In genomic region chr2:62195421-62196277, GRCh38 we compare ENCODE assay signal across 8 cellular contexts.
A peak's percentile ranks its signal among the peaks of the same experiment; 100 is the strongest.
DNase-seq lines count a peak whose midpoint lies in the region; ATAC-seq and TF ChIP-seq lines count a peak whose summit lies in the region.

TSS of gene B3GNT2 (plus strand) at chr2:62196115. CDS start at chr2:62222221, 26,106 bp downstream.

- peak within 1 kb of the TSS; percentile 94 for H3K27ac Mint-ChIP-seq in activated T-cell treated with anti-CD3 and anti-CD28 coated beads, Interleukin-2, amount 50 U/mL, for 24 hours

- H3K27me3 Mint-ChIP-seq in activated T-cell treated with anti-CD3 and anti-CD28 coated beads, Interleukin-2, amount 50 U/mL, for 24 hours, result no peaks in the 10 kb centered on the region

- peaks cover 17% of the 10 kb centered on the region for H3K4me1 ChIP-seq in mucosa of stomach (ENCODE audit: control insufficient read depth, insufficient read depth, low read length)

- peaks cover 32% of the 10 kb centered on the region for H3K4me1 Mint-ChIP-seq in activated T-cell treated with anti-CD3 and anti-CD28 coated beads, Interleukin-2, amount 50 U/mL, for 24 hours (ENCODE audit: low read depth)

- TF ChIP-seq POLR2A in GM19099 (IDR thresholded peaks at IDR 0.05; ENCODE audit: extremely low read depth, insufficient read length, low read depth) (peak; percentile 95), erythroblast (IDR thresholded peaks at IDR 0.05; ENCODE audit: low read length) (peak; percentile 79)

- ATAC-seq in HG03432 (IDR thresholded peaks at IDR 0.05; ENCODE audit: unreplicated experiment), result peak; percentile 63

- peak within 1 kb of the TSS; percentile 97 for H3K9ac ChIP-seq in mucosa of stomach (ENCODE audit: low read length)

- H3K9me3 Mint-ChIP-seq in activated T-cell treated with anti-CD3 and anti-CD28 coated beads, Interleukin-2, amount 50 U/mL, for 24 hours, result no peaks in the 10 kb centered on the region

- H3K27me3 ChIP-seq in mucosa of stomach (ENCODE audit: control insufficient read depth, insufficient read depth, low read length), result no peaks in the 10 kb centered on the region

- no peaks in the 10 kb centered on the region for H3K9me3 ChIP-seq in mucosa of stomach (ENCODE audit: control insufficient read depth, low read length)

- peak within 1 kb of the TSS; percentile 99 for H3K4me3 ChIP-seq in mucosa of stomach (ENCODE audit: low read length)

- DNase-seq in C1 segment of cervical spinal cord (lab: John Stamatoyannopoulos, UW), result peak in 13 of 14 donors; percentile 17 to 87 (median 78)
- peak; percentile 75 for DNase-seq in OCI-M1 (lab: John Stamatoyannopoulos, UW)
- peak; percentile 91 for DNase-seq in activated T-cell treated with anti-CD3 and anti-CD28 coated beads, Interleukin-2, amount 50 U/mL, for 24 hours
- peak; percentile 86 to 93 for DNase-seq in erythroblast (lab: John Stamatoyannopoulos, UW)
- peak; percentile 86 for DNase-seq in stimulated activated CD8-positive, alpha-beta memory T cell treated with anti-CD3 and anti-CD28 coated beads, Interleukin-4, amount 100 ng/mL, for 48 hours

- H3K4me3 Mint-ChIP-seq in activated T-cell treated with anti-CD3 and anti-CD28 coated beads, Interleukin-2, amount 50 U/mL, for 24 hours, result peak within 1 kb of the TSS; percentile 90

- H3K36me3 ChIP-seq in mucosa of stomach (ENCODE audit: control insufficient read depth, insufficient read depth, low read length), result no peaks in the 10 kb centered on the region

- peaks cover 19% of the 10 kb centered on the region for H3K36me3 Mint-ChIP-seq in activated T-cell treated with anti-CD3 and anti-CD28 coated beads, Interleukin-2, amount 50 U/mL, for 24 hours (ENCODE audit: low read depth)

Comparison
In these comparisons a context has a peak if more than half of its experiments do, and no peak if none do; other contexts are left out.
1. Peak in every context shown above with its lines: DNase-seq, ATAC-seq and H3K4me3 ChIP-seq.